Comparison of ENCODE assay signal across 1 cellular context in the genomic region with DNA sequence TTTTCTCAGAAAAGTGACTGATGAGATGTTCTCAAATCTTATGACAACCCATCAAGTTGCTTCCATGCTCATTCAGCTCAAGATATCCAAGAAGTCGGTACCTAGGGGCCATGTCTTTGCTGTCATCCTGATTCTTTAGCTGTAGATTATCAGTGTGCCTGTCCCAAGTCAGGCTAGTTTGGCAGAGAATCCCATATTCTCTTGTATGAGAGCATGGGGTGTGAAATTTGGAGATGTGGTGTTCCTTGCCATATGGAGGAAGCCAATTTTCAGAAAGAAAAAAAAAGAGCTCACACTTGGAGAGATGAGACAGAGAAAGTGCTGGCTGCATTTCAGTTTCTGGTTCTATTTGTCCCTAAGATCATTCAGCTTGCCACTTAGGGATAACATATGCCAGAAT.
TF ChIP-seq lines count a peak whose summit lies in the region.

No MANE protein-coding gene starts in this region.

TF ChIP-seq in HCT116, 20 proteins besides CTCF, POLR2A, EP300 and RAD21 (continued from another document):
- TF ChIP-seq, protein P1, sequence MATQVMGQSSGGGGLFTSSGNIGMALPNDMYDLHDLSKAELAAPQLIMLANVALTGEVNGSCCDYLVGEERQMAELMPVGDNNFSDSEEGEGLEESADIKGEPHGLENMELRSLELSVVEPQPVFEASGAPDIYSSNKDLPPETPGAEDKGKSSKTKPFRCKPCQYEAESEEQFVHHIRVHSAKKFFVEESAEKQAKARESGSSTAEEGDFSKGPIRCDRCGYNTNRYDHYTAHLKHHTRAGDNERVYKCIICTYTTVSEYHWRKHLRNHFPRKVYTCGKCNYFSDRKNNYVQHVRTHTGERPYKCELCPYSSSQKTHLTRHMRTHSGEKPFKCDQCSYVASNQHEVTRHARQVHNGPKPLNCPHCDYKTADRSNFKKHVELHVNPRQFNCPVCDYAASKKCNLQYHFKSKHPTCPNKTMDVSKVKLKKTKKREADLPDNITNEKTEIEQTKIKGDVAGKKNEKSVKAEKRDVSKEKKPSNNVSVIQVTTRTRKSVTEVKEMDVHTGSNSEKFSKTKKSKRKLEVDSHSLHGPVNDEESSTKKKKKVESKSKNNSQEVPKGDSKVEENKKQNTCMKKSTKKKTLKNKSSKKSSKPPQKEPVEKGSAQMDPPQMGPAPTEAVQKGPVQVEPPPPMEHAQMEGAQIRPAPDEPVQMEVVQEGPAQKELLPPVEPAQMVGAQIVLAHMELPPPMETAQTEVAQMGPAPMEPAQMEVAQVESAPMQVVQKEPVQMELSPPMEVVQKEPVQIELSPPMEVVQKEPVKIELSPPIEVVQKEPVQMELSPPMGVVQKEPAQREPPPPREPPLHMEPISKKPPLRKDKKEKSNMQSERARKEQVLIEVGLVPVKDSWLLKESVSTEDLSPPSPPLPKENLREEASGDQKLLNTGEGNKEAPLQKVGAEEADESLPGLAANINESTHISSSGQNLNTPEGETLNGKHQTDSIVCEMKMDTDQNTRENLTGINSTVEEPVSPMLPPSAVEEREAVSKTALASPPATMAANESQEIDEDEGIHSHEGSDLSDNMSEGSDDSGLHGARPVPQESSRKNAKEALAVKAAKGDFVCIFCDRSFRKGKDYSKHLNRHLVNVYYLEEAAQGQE (IDR thresholded peaks at IDR 0.05; ENCODE audit: low read depth), result no peak
- TF ChIP-seq ZNF274 (IDR thresholded peaks at IDR 0.05; ENCODE audit: low read depth, low read length) (no peak), EZH2phosphoT487 (IDR thresholded peaks at IDR 0.05; ENCODE audit: borderline replicate concordance) (no peak)
- TF ChIP-seq, protein P2, sequence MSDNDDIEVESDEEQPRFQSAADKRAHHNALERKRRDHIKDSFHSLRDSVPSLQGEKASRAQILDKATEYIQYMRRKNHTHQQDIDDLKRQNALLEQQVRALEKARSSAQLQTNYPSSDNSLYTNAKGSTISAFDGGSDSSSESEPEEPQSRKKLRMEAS (IDR thresholded peaks at IDR 0.05), result no peak
